1 cellular context compared by ENCODE assay signal in the genomic region with DNA sequence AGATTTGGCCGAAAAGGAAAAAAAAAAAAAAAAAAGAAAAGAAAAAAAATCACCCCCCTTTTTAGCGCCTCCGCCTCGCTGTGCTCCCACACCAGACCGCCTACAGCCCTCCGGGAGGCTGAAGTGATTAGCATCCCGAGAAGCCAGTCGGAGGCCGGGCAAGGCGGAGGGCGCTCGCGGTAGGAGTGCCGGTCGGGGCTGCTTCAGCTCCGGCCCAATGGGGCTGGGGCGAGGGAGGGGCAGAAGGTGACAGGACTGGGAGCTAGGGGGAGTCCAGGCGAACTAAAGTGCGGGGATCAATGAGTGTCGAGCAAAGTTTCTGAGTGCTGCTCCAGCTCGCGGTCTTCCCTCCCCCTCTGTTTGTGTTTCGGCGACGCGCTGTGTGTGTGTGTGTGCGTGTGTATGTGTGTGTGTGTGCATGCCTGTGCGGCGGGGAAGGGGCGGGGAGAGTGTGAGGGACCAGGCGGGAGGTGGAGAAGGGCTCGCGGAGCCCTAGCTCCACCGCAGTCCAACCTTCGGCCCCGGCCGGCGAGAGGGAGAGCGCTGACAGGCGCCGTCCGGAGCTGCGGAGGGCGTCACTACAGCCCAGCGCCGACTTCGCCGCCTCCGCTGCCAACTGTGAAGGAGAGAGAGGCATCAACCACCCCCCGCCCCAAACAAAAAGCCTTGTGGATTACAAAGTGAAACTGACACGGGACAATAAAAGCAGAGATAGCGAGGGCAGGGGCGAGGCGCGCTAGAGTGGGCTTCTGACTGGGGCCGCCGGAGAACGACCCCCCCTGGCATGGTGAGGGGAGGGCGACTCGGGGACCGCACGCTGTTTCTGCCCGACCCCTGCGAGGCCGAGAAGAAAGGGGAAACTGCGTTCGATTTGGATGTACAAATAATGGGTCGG.
A peak's percentile ranks its signal among the peaks of the same experiment; 100 is the strongest.
TF ChIP-seq lines count a peak whose summit lies in the region.

FAT4 (plus strand) TSS at position 280 of the 895 bp plus-strand sequence. CDS start 1,457 bp downstream, outside the sequence.

TF ChIP-seq in HepG2, 621 proteins besides CTCF, POLR2A, EP300 and RAD21 (continued from another document and continues in another):
- TF ChIP-seq ZNF737 (CRISPR knock-in tag; IDR thresholded peaks at IDR 0.05; ENCODE audit: borderline replicate concordance) (no peak), ZSCAN22 (CRISPR knock-in tag; IDR thresholded peaks at IDR 0.05) (no peak), ARNTL (CRISPR knock-in tag; IDR thresholded peaks at IDR 0.05) (no peak), ZNF713 (CRISPR knock-in tag; IDR thresholded peaks at IDR 0.05) (0 out of 2 replicates have a peak, but pooled peaks have one; percentile 38), ZNF768 (CRISPR knock-in tag; IDR thresholded peaks at IDR 0.05) (peak; percentile 43), ZNF672 (CRISPR knock-in tag; IDR thresholded peaks at IDR 0.05) (no peak), JDP2 (CRISPR knock-in tag; IDR thresholded peaks at IDR 0.05; ENCODE audit: borderline replicate concordance) (no peak; the same call in 1 of the 2 replicates), HOMEZ (CRISPR knock-in tag; IDR thresholded peaks at IDR 0.05; ENCODE audit: low read depth) (no peak), ZNF761 (CRISPR knock-in tag; conservative IDR thresholded peaks at IDR 0.05) (peak; percentile 28; the same call in 1 of the 2 replicates), JUNB (CRISPR knock-in tag; IDR thresholded peaks at IDR 0.05; ENCODE audit: borderline replicate concordance) (peak; percentile 46; the same call in 1 of the 2 replicates), ZNF232 (CRISPR knock-in tag; IDR thresholded peaks at IDR 0.05; ENCODE audit: borderline replicate concordance) (no peak), ATF5 (CRISPR knock-in tag; IDR thresholded peaks at IDR 0.05; ENCODE audit: low read depth) (no peak), CEBPB (IDR thresholded peaks at IDR 0.05; ENCODE audit: borderline replicate concordance, low read depth, low read length) (no peak), KLF9 (CRISPR knock-in tag; IDR thresholded peaks at IDR 0.05; ENCODE audit: low read depth) (no peak), ZNF362 (CRISPR knock-in tag; IDR thresholded peaks at IDR 0.05; ENCODE audit: borderline replicate concordance) (peak; percentile 48), SRSF9 (IDR thresholded peaks at IDR 0.05; ENCODE audit: borderline replicate concordance, insufficient read depth, low read depth, low read length, poor library complexity, severe bottlenecking) (no peak), MAF1 (CRISPR knock-in tag; IDR thresholded peaks at IDR 0.05; ENCODE audit: borderline replicate concordance) (no peak), ZBTB38 (CRISPR knock-in tag; IDR thresholded peaks at IDR 0.05) (no peak; the same call in 1 of the 2 replicates), FOXA1 (IDR thresholded peaks at IDR 0.05) (no peak), FOXA1 (CRISPR knock-in tag; IDR thresholded peaks at IDR 0.05) (peak; percentile 55), ZNF512 (CRISPR knock-in tag; IDR thresholded peaks at IDR 0.05) (no peak), MAFF (IDR thresholded peaks at IDR 0.05; ENCODE audit: low read depth, low read length) (no peak), ZNF710 (CRISPR knock-in tag; IDR thresholded peaks at IDR 0.05; ENCODE audit: borderline replicate concordance) (no peak), ZFP41 (CRISPR knock-in tag; IDR thresholded peaks at IDR 0.05; ENCODE audit: borderline replicate concordance) (no peak), ISX (CRISPR knock-in tag; conservative IDR thresholded peaks at IDR 0.05) (no peak), ZSCAN20 (CRISPR knock-in tag; IDR thresholded peaks at IDR 0.05; ENCODE audit: borderline replicate concordance) (no peak), RXRB (CRISPR knock-in tag; IDR thresholded peaks at IDR 0.05; ENCODE audit: borderline replicate concordance) (peak; percentile 21; the same call in 1 of the 2 replicates), MTF2 (CRISPR knock-in tag; IDR thresholded peaks at IDR 0.05; ENCODE audit: borderline replicate concordance) (peak; percentile 97; the same call in 1 of the 2 replicates), MLX (CRISPR knock-in tag; IDR thresholded peaks at IDR 0.05) (no peak), SNAPC2 (CRISPR knock-in tag; IDR thresholded peaks at IDR 0.05) (no peak), NCOR1 (IDR thresholded peaks at IDR 0.05; ENCODE audit: borderline replicate concordance, low read length) (0 out of 2 replicates have a peak, but pooled peaks have one; percentile 34), ZNF782 (CRISPR knock-in tag; IDR thresholded peaks at IDR 0.05; ENCODE audit: borderline replicate concordance) (peak; percentile 65; the same call in 1 of the 2 replicates)
- TF ChIP-seq, protein P1, sequence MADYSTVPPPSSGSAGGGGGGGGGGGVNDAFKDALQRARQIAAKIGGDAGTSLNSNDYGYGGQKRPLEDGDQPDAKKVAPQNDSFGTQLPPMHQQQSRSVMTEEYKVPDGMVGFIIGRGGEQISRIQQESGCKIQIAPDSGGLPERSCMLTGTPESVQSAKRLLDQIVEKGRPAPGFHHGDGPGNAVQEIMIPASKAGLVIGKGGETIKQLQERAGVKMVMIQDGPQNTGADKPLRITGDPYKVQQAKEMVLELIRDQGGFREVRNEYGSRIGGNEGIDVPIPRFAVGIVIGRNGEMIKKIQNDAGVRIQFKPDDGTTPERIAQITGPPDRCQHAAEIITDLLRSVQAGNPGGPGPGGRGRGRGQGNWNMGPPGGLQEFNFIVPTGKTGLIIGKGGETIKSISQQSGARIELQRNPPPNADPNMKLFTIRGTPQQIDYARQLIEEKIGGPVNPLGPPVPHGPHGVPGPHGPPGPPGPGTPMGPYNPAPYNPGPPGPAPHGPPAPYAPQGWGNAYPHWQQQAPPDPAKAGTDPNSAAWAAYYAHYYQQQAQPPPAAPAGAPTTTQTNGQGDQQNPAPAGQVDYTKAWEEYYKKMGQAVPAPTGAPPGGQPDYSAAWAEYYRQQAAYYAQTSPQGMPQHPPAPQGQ (CRISPR knock-in tag; IDR thresholded peaks at IDR 0.05; ENCODE audit: borderline replicate concordance) = no peak
- TF ChIP-seq, protein P2, sequence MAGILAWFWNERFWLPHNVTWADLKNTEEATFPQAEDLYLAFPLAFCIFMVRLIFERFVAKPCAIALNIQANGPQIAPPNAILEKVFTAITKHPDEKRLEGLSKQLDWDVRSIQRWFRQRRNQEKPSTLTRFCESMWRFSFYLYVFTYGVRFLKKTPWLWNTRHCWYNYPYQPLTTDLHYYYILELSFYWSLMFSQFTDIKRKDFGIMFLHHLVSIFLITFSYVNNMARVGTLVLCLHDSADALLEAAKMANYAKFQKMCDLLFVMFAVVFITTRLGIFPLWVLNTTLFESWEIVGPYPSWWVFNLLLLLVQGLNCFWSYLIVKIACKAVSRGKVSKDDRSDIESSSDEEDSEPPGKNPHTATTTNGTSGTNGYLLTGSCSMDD (CRISPR knock-in tag; IDR thresholded peaks at IDR 0.05) = no peak
- TF ChIP-seq, protein P3, sequence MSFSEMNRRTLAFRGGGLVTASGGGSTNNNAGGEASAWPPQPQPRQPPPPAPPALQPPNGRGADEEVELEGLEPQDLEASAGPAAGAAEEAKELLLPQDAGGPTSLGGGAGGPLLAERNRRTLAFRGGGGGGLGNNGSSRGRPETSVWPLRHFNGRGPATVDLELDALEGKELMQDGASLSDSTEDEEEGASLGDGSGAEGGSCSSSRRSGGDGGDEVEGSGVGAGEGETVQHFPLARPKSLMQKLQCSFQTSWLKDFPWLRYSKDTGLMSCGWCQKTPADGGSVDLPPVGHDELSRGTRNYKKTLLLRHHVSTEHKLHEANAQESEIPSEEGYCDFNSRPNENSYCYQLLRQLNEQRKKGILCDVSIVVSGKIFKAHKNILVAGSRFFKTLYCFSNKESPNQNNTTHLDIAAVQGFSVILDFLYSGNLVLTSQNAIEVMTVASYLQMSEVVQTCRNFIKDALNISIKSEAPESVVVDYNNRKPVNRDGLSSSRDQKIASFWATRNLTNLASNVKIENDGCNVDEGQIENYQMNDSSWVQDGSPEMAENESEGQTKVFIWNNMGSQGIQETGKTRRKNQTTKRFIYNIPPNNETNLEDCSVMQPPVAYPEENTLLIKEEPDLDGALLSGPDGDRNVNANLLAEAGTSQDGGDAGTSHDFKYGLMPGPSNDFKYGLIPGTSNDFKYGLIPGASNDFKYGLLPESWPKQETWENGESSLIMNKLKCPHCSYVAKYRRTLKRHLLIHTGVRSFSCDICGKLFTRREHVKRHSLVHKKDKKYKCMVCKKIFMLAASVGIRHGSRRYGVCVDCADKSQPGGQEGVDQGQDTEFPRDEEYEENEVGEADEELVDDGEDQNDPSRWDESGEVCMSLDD (CRISPR knock-in tag; IDR thresholded peaks at IDR 0.05; ENCODE audit: borderline replicate concordance) = 0 out of 2 replicates have a peak, but pooled peaks have one; percentile 21
- TF ChIP-seq, protein P4, sequence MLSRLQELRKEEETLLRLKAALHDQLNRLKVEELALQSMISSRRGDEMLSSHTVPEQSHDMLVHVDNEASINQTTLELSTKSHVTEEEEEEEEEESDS (CRISPR knock-in tag; IDR thresholded peaks at IDR 0.05; ENCODE audit: borderline replicate concordance) = no peak
- TF ChIP-seq, protein P5, sequence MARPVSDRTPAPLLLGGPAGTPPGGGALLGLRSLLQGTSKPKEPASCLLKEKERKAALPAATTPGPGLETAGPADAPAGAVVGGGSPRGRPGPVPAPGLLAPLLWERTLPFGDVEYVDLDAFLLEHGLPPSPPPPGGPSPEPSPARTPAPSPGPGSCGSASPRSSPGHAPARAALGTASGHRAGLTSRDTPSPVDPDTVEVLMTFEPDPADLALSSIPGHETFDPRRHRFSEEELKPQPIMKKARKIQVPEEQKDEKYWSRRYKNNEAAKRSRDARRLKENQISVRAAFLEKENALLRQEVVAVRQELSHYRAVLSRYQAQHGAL (CRISPR knock-in tag; IDR thresholded peaks at IDR 0.05; ENCODE audit: not compliant biosample characterization) = no peak
- TF ChIP-seq, protein P6, sequence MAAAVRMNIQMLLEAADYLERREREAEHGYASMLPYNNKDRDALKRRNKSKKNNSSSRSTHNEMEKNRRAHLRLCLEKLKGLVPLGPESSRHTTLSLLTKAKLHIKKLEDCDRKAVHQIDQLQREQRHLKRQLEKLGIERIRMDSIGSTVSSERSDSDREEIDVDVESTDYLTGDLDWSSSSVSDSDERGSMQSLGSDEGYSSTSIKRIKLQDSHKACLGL (CRISPR knock-in tag; IDR thresholded peaks at IDR 0.05) = peak; percentile 3; the same call in 1 of the 2 replicates
- TF ChIP-seq, protein P7, sequence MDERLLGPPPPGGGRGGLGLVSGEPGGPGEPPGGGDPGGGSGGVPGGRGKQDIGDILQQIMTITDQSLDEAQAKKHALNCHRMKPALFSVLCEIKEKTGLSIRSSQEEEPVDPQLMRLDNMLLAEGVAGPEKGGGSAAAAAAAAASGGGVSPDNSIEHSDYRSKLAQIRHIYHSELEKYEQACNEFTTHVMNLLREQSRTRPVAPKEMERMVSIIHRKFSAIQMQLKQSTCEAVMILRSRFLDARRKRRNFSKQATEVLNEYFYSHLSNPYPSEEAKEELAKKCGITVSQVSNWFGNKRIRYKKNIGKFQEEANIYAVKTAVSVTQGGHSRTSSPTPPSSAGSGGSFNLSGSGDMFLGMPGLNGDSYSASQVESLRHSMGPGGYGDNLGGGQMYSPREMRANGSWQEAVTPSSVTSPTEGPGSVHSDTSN (CRISPR knock-in tag; IDR thresholded peaks at IDR 0.05) = peak; percentile 84
